In genomic region chr1:182599339-182599738, GRCh38 we compare ENCODE assay signal across 9 cellular contexts. TPM values are rescaled to one million over a fixed set of nuclear protein-coding genes. Genes with fewer than 3 reads are reported as not detected.
DNase-seq lines count a peak whose midpoint lies in the region; ATAC-seq and TF ChIP-seq lines count a peak whose summit lies in the region.
"Had no signal": no experiment of that assay in that cellular context is flagged by ENCODE, and none has a peak within 500 bp of the region (broad histone marks: within the 10 kb centered on the region; RNA-seq: fewer than 3 reads in every experiment).

No MANE protein-coding gene starts in this region.

- ATAC-seq in esophagus mucosa, result no peak

- peaks cover 10 to 26% of the 10 kb centered on the region in 2 donors for H3K4me1 ChIP-seq in ascending aorta

- no peak overlapping the region for H3K27ac ChIP-seq in ascending aorta

- TF ChIP-seq CTCF in AG09319 (IDR thresholded peaks at IDR 0.05; ENCODE audit: low read depth, low read length) (peak; percentile 30), GM12865 (IDR thresholded peaks at IDR 0.05; ENCODE audit: insufficient read depth, low read depth, low read length, missing control alignments) (peak; percentile 51), fibroblast of mammary gland (conservative IDR thresholded peaks at IDR 0.05; ENCODE audit: control insufficient read depth, insufficient read depth, low read depth, low read length) (peak; percentile 30), ascending aorta (IDR thresholded peaks at IDR 0.05) (peak in 1 of 3 experiments; percentile 10)

- DNase-seq in AG09319 (ENCODE audit: extremely low read depth, low read depth), result no peak
- peak; percentile 43 for DNase-seq in GM12865 (ENCODE audit: low read depth)
- peak; percentile 41 for DNase-seq in UCSD-AML1 (lab: John Stamatoyannopoulos, UW; ENCODE audit: unreplicated experiment)
- no peak for DNase-seq in fibroblast of mammary gland (ENCODE audit: low read depth)
- DNase-seq in ascending aorta (ENCODE audit: low spot score in 2 of 2), result no peak
- no peak for DNase-seq in NCI-H1694 treated with DMSO at 0.1 percent for 48 hours (lab: John Stamatoyannopoulos, UW)
- DNase-seq in occipital lobe (lab: John Stamatoyannopoulos, UW), result no peak
- DNase-seq: NCI-H2029 treated with DMSO at 0.1 percent for 48 hours had no signal

- no peak overlapping the region for H3K4me3 ChIP-seq in GM12865 (ENCODE audit: low read depth, low read length)
- H3K4me3 ChIP-seq in fibroblast of mammary gland (ENCODE audit: control insufficient read depth, low read depth, low read length), result no peak overlapping the region
- no peak overlapping the region for H3K4me3 ChIP-seq in ascending aorta

- no peaks in the 10 kb centered on the region for H3K27me3 ChIP-seq in ascending aorta

- H3K36me3 ChIP-seq in ascending aorta, result peaks cover 9 to 16% of the 10 kb centered on the region in 2 donors

- H3K9me3 ChIP-seq in ascending aorta, result no peaks in the 10 kb centered on the region

- intact Hi-C loops in ascending aorta (cut with DNase I), result no loop called here

RNA-seq across cellular contexts. Expression of gene RGS16, which starts 4.8 kb away (rescaled TPM):
- 8.1 TPM for total RNA-seq in ascending aorta
- total RNA-seq in esophagus mucosa, result 1.3 TPM
- total RNA-seq in occipital lobe, result 1.6 TPM

RNA-seq across cellular contexts. Expression of gene RNASEL, which starts 10.3 kb away (rescaled TPM):
- total RNA-seq in ascending aorta, result 0.43 TPM
- 6.1 TPM for total RNA-seq in esophagus mucosa
- total RNA-seq in occipital lobe, result 4.1 TPM

Comparison
In these comparisons a context has a peak if more than half of its experiments do, and no peak if none do; other contexts are left out.
1. DNase-seq: peak in GM12865 (single experiment) and UCSD-AML1 (single experiment); none in AG09319 (single experiment), fibroblast of mammary gland (single experiment), ascending aorta (0 of 2), NCI-H1694 treated with DMSO at 0.1 percent for 48 hours (single experiment) and occipital lobe (single experiment).